26 cellular contexts compared by ENCODE assay signal in genomic region chr2:218444692-218445357, GRCh38. TPM values are rescaled to one million over a fixed set of nuclear protein-coding genes. Genes with fewer than 3 reads are reported as not detected.
A peak's percentile ranks its signal among the peaks of the same experiment; 100 is the strongest.
DNase-seq lines count a peak whose midpoint lies in the region; ATAC-seq and TF ChIP-seq lines count a peak whose summit lies in the region.
"Had no signal": no experiment of that assay in that cellular context is flagged by ENCODE, and none has a peak within 500 bp of the region (broad histone marks: within the 10 kb centered on the region; RNA-seq: fewer than 3 reads in every experiment).

No MANE protein-coding gene starts in this region.

- no peak overlapping the region for H3T11ph ChIP-seq in H9 (ENCODE audit: low read length)

- H3K9me3 Mint-ChIP-seq in H9 (no peaks in the 10 kb centered on the region), neural progenitor cell (no peaks in the 10 kb centered on the region)
- H3K9me3 Mint-ChIP-seq: activated naive CD8-positive, alpha-beta T cell treated with anti-CD3 and anti-CD28 coated beads for 36 hours; CD14-positive monocyte had no signal

- TF ChIP-seq CTCF in 22Rv1 (IDR thresholded peaks at IDR 0.05) (no peak), H9 (conservative IDR thresholded peaks at IDR 0.05) (no peak), colonic mucosa (IDR thresholded peaks at IDR 0.05) (no peak), neural progenitor cell (IDR thresholded peaks at IDR 0.05) (no peak)

- no peaks in the 10 kb centered on the region for H4K20me1 ChIP-seq in H9 (ENCODE audit: control insufficient read depth, insufficient read depth, insufficient read length)
- no peaks in the 10 kb centered on the region for H4K20me1 ChIP-seq in neural progenitor cell (ENCODE audit: low read depth)

- intact Hi-C loops in colonic mucosa (cut with DNase I), result no loop called here

- H3K27me3 Mint-ChIP-seq in H9 (ENCODE audit: low read depth), result no peaks in the 10 kb centered on the region
- no peaks in the 10 kb centered on the region for H3K27me3 Mint-ChIP-seq in neural progenitor cell (ENCODE audit: insufficient read depth, low read depth)
- H3K27me3 Mint-ChIP-seq: activated naive CD8-positive, alpha-beta T cell treated with anti-CD3 and anti-CD28 coated beads for 36 hours; T-helper 17 cell had no signal

- H3K79me1 ChIP-seq in H9 (ENCODE audit: insufficient read depth, low read depth, low read length, poor library complexity, severe bottlenecking), result no peaks in the 10 kb centered on the region

- H3K27ac ChIP-seq in 22Rv1 (peak overlapping the region; percentile 100), H9 (ENCODE audit: insufficient read length, low read depth, low read length) (no peak overlapping the region), colonic mucosa (peak overlapping the region; percentile 58), neural progenitor cell (no peak overlapping the region)
- H3K27ac ChIP-seq: lower lobe of right lung, neutrophil, suprapubic skin had no signal

- ATAC-seq in HG03196 (IDR thresholded peaks at IDR 0.05; ENCODE audit: unreplicated experiment), result no peak
- ATAC-seq: lower lobe of right lung, T-helper 17 cell had no signal

- H2AK5ac ChIP-seq in H9 (ENCODE audit: insufficient read length, low read length), result no peak overlapping the region

- DNase-seq in H9 (no peak), colonic mucosa (peak; percentile 80), neural progenitor cell (ENCODE audit: low spot score) (no peak), dedifferentiated amniotic fluid mesenchymal stem cell (ENCODE audit: extremely low spot score) (no peak), DMS 273 (lab: John Stamatoyannopoulos, UW; ENCODE audit: unreplicated experiment) (no peak), NCI-H1105 treated with DMSO at 0.1 percent for 48 hours (lab: John Stamatoyannopoulos, UW) (no peak)
- DNase-seq: activated CD8-positive, alpha-beta memory T cell treated with anti-CD3 and anti-CD28 coated beads, Interleukin-2, amount 50 U/mL, for 4 hours; activated effector memory CD4-positive, alpha-beta T cell treated with Interleukin-2 at 50 U/mL for 16 hours; activated naive CD8-positive, alpha-beta T cell treated with anti-CD3 and anti-CD28 coated beads for 36 hours; caudate nucleus; dermis blood vessel endothelial cell; GDM1; lower lobe of right lung; MM.1S; NCI-H1436 treated with DMSO at 0.1 percent for 48 hours; NCI-H2107; SK-N-SH; stimulated activated CD4-positive, alpha-beta T cell treated with anti-CD3 and anti-CD28 coated beads, Interleukin-2, amount 100 ng/mL, for 24 hours; T-helper 17 cell had no signal

- no peak overlapping the region for H3K56ac ChIP-seq in H9 (ENCODE audit: insufficient read length, low read depth, low read length)

- no peak overlapping the region for H3K4ac ChIP-seq in H9 (ENCODE audit: low read depth, low read length)

- no peak overlapping the region for H3K9ac ChIP-seq in H9 (ENCODE audit: extremely low read depth, insufficient read length, low read length)
- H3K9ac ChIP-seq in colonic mucosa (ENCODE audit: low read depth in 2 of 2, low read length in 2 of 2), result no peak overlapping the region
- no peak overlapping the region for H3K9ac ChIP-seq in neural progenitor cell
- H3K9ac ChIP-seq: SK-N-SH had no signal

- no peak overlapping the region for H3K18ac ChIP-seq in H9 (ENCODE audit: insufficient read length, low read depth, low read length)

- H3K23ac ChIP-seq in H9 (ENCODE audit: insufficient read length, low read depth, low read length), result no peak overlapping the region

- H3K27me3 ChIP-seq in H9 (ENCODE audit: insufficient read depth, low read length) (no peaks in the 10 kb centered on the region), colonic mucosa (no peaks in the 10 kb centered on the region), neural progenitor cell (no peaks in the 10 kb centered on the region)
- H3K27me3 ChIP-seq: neutrophil, suprapubic skin had no signal

- H2BK5ac ChIP-seq in H9 (ENCODE audit: insufficient read length, low read length), result no peak overlapping the region

- no peak overlapping the region for H4K5ac ChIP-seq in H9 (ENCODE audit: insufficient read length, low read depth, low read length)

- H4K91ac ChIP-seq in H9 (ENCODE audit: insufficient read length, low read depth, low read length), result no peak overlapping the region

- H3K4me1 Mint-ChIP-seq in H9 (no peaks in the 10 kb centered on the region), neural progenitor cell (no peaks in the 10 kb centered on the region)
- H3K4me1 Mint-ChIP-seq: CD14-positive monocyte had no signal

- no peaks in the 10 kb centered on the region for H3K23me2 ChIP-seq in H9 (ENCODE audit: insufficient read length, low read depth, low read length, poor library complexity, severe bottlenecking)

- no peak overlapping the region for H2BK120ac ChIP-seq in H9 (ENCODE audit: low read depth, low read length, poor library complexity, severe bottlenecking)

- H2BK20ac ChIP-seq in H9 (ENCODE audit: low read depth, low read length, poor library complexity, severe bottlenecking), result no peak overlapping the region

- H3K36me3 Mint-ChIP-seq in H9 (ENCODE audit: insufficient read depth in 1 of 3, low read depth in 3 of 3) (peaks cover 3 to 32% (median 12%) of the 10 kb centered on the region in 3 experiments; a peak in 6 of 7 replicates), neural progenitor cell (peaks cover 7% of the 10 kb centered on the region)

- H3K14ac ChIP-seq in H9 (ENCODE audit: insufficient read depth, low read length), result no peak overlapping the region

- no peak overlapping the region for H3K4me3 Mint-ChIP-seq in H9
- no peak overlapping the region for H3K4me3 Mint-ChIP-seq in neural progenitor cell
- H3K4me3 Mint-ChIP-seq: activated naive CD8-positive, alpha-beta T cell treated with anti-CD3 and anti-CD28 coated beads for 36 hours; CD14-positive monocyte; T-helper 17 cell had no signal

- H4K8ac ChIP-seq in H9 (replicated peaks; ENCODE audit: insufficient read length, low read depth, low read length), result no peak overlapping the region

- H3K36me3 ChIP-seq in colonic mucosa (no peaks in the 10 kb centered on the region), neural progenitor cell (no peaks in the 10 kb centered on the region)

- WGBS in H9 (ENCODE audit: extremely low coverage, insufficient read length, low lambda C conversion rate), result no CpG with 5 or more reads among the region's 7 CpGs

- H2AFZ ChIP-seq in H9 (ENCODE audit: low read length), result no peak overlapping the region
- H2AFZ ChIP-seq in neural progenitor cell (replicated peaks), result no peak overlapping the region

- no peak overlapping the region for H3K4me2 ChIP-seq in H9 (ENCODE audit: insufficient read depth, insufficient read length, low read length)
- no peak overlapping the region for H3K4me2 ChIP-seq in neural progenitor cell
- H3K4me2 ChIP-seq: SK-N-SH, smooth muscle cell had no signal

- H3K9me3 ChIP-seq in H9 (ENCODE audit: control insufficient read depth, low read depth, low read length), result no peaks in the 10 kb centered on the region
- no peaks in the 10 kb centered on the region for H3K9me3 ChIP-seq in colonic mucosa
- H3K9me3 ChIP-seq in neural progenitor cell (ENCODE audit: low read depth), result no peaks in the 10 kb centered on the region
- H3K9me3 ChIP-seq: lower lobe of right lung, neutrophil, SK-N-SH, suprapubic skin had no signal

- H3K4me1 ChIP-seq in H9 (ENCODE audit: insufficient read depth, low read length) (no peaks in the 10 kb centered on the region), colonic mucosa (no peaks in the 10 kb centered on the region), neural progenitor cell (no peaks in the 10 kb centered on the region)
- H3K4me1 ChIP-seq: lower lobe of right lung had no signal

- H2BK15ac ChIP-seq in H9 (ENCODE audit: low read depth, low read length), result no peak overlapping the region

- H3K79me2 ChIP-seq in H9 (ENCODE audit: insufficient read depth, low read length) (no peaks in the 10 kb centered on the region), neural progenitor cell (ENCODE audit: low read depth) (no peaks in the 10 kb centered on the region)

- H2BK12ac ChIP-seq in H9 (ENCODE audit: insufficient read length, low read depth, low read length), result no peak overlapping the region

- H3K4me3 ChIP-seq in colonic mucosa (no peak overlapping the region), neural progenitor cell (no peak overlapping the region)
- H3K4me3 ChIP-seq: lower lobe of right lung, smooth muscle cell, suprapubic skin had no signal

- no peaks in the 10 kb centered on the region for H3F3A ChIP-seq in neural progenitor cell (ENCODE audit: low read depth)

- H3K27ac Mint-ChIP-seq in H9, result peak overlapping the region; percentile 6 to 84 (median 31); a peak in 3 of 7 replicates
- H3K27ac Mint-ChIP-seq in neural progenitor cell, result peak overlapping the region; percentile 42
- H3K27ac Mint-ChIP-seq: activated naive CD8-positive, alpha-beta T cell treated with anti-CD3 and anti-CD28 coated beads for 36 hours; T-helper 17 cell had no signal

RNA-seq across cellular contexts. Expression of gene VIL1, which starts 25.9 kb away (rescaled TPM):
- total RNA-seq in H9 (2021) (4.0 and 4.2 TPM in 2 replicates), colonic mucosa (100 to 1,000 TPM; 545 to 634 TPM), neural progenitor cell (ENCODE audit: low replicate concordance) (0.22 TPM in 1 of 2 replicates, not detected in the other)
- total RNA-seq: activated naive CD8-positive, alpha-beta T cell treated with anti-CD3 and anti-CD28 coated beads for 36 hours; astrocyte; dermis blood vessel endothelial cell; smooth muscle cell had no signal

RNA-seq across cellular contexts. Expression of gene CTDSP1, which starts 45.2 kb away (rescaled TPM):
- 52.3 and 56.6 TPM in 2 replicates for total RNA-seq in H9 (2021)
- total RNA-seq in colonic mucosa, result 100 to 1,000 TPM; 137 to 150 TPM
- 31.3 and 70.5 TPM in 2 replicates for total RNA-seq in neural progenitor cell (ENCODE audit: low replicate concordance)

Comparison
In these comparisons a context has a peak if more than half of its experiments do, and no peak if none do; other contexts are left out.
1. H3K27ac ChIP-seq: peak in 22Rv1 (single experiment) and colonic mucosa (single experiment); none in H9 (single experiment) and neural progenitor cell (single experiment).
2. RNA of gene VIL1, which starts 25.9 kb away (total RNA-seq): 545 to 634 TPM in colonic mucosa; 4.0 to 4.2 TPM in H9 and 0.22 TPM in neural progenitor cell; every median in the first group is over 100 times any median in the second.